In genomic region chr9:130478731-130479575, GRCh38 we compare ENCODE assay signal across 18 cellular contexts.
"Had no signal": no experiment of that assay in that cellular context is flagged by ENCODE, and none has a peak within 500 bp of the region (broad histone marks: within the 10 kb centered on the region; RNA-seq: fewer than 3 reads in every experiment).

No MANE protein-coding gene starts in this region.

- H3K27ac ChIP-seq: breast epithelium, gastroesophageal sphincter, lower lobe of right lung, pancreas, stomach, thoracic aorta had no signal

- H3K4me1 Mint-ChIP-seq: activated CD4-positive, alpha-beta T cell treated with anti-CD3 and anti-CD28 coated beads, Interleukin-2, amount 10 ng/mL, durations not matched to agents 24 days and 14 days had no signal

- H3K27ac Mint-ChIP-seq: activated CD4-positive, alpha-beta T cell treated with anti-CD3 and anti-CD28 coated beads, Interleukin-2, amount 10 ng/mL, durations not matched to agents 24 days and 14 days; activated CD8-positive, alpha-beta T cell treated with anti-CD3 and anti-CD28 coated beads, Interleukin-2, amount 10 ng/mL, durations not matched to agents 7 days and 5 days; activated T-cell treated with anti-CD3 and anti-CD28 coated beads, Interleukin-2, amount 50 U/mL, for 72 hours; dendritic cell treated with granulocyte-macrophage colony-stimulating factor and Interleukin-4, amounts not matched to agents 40 ng/mL and 50 ng/mL, for 4 days; mesothelial cell of epicardium; T-helper 2 cell treated with Interferon-gamma antibody and Interleukin-4, amounts not matched to agents 5 μg/mL and 100 μg/mL, for 36 hours had no signal

- H3K4me3 ChIP-seq: breast epithelium, gastroesophageal sphincter, lower lobe of right lung, pancreas, stomach, thoracic aorta had no signal

- ATAC-seq: activated CD8-positive, alpha-beta T cell treated with anti-CD3 and anti-CD28 coated beads, Interleukin-2, amount 10 ng/mL, durations not matched to agents 7 days and 5 days; activated T-cell treated with anti-CD3 and anti-CD28 coated beads, Interleukin-2, amount 50 U/mL, for 72 hours; gastroesophageal sphincter; left colon; lower lobe of right lung; pancreas had no signal

- H3K4me3 Mint-ChIP-seq: activated CD4-positive, alpha-beta T cell treated with anti-CD3 and anti-CD28 coated beads, Interleukin-2, amount 10 ng/mL, durations not matched to agents 24 days and 14 days; activated CD8-positive, alpha-beta T cell treated with anti-CD3 and anti-CD28 coated beads, Interleukin-2, amount 10 ng/mL, durations not matched to agents 7 days and 5 days; activated T-cell treated with anti-CD3 and anti-CD28 coated beads, Interleukin-2, amount 50 U/mL, for 72 hours; dendritic cell treated with granulocyte-macrophage colony-stimulating factor and Interleukin-4, amounts not matched to agents 40 ng/mL and 50 ng/mL, for 4 days; mesothelial cell of epicardium; T-helper 2 cell treated with Interferon-gamma antibody and Interleukin-4, amounts not matched to agents 5 μg/mL and 100 μg/mL, for 36 hours had no signal

- H3K4me1 ChIP-seq: breast epithelium, gastroesophageal sphincter, lower lobe of right lung, pancreas, stomach had no signal

- DNase-seq: activated CD4-positive, alpha-beta T cell treated with anti-CD3 and anti-CD28 coated beads, Interleukin-2, amount 10 ng/mL, durations not matched to agents 24 days and 14 days; activated CD4-positive, CD25-positive, alpha-beta regulatory T cell; activated CD8-positive, alpha-beta memory T cell treated with anti-CD3 and anti-CD28 coated beads, Interleukin-2, amount 50 U/mL, for 48 hours; activated CD8-positive, alpha-beta T cell treated with anti-CD3 and anti-CD28 coated beads, Interleukin-2, amount 10 ng/mL, durations not matched to agents 7 days and 5 days; activated gamma-delta T cell treated with Interleukin-2 at 50 U/mL for 16 hours; activated T-cell treated with anti-CD3 and anti-CD28 coated beads, Interleukin-2, amount 50 U/mL, for 72 hours; anterior cingulate cortex; left colon; lower lobe of right lung; stimulated activated CD4-positive, alpha-beta T cell treated with anti-CD3 and anti-CD28 coated beads, Interleukin-2, amount 100 ng/mL, for 24 hours; stomach had no signal

- H3K27me3 ChIP-seq: breast epithelium, gastroesophageal sphincter, pancreas, stomach had no signal

- H3K9me3 ChIP-seq: breast epithelium, gastroesophageal sphincter, lower lobe of right lung, pancreas, stomach, thoracic aorta had no signal

- H3K36me3 ChIP-seq: breast epithelium, pancreas had no signal

- H3K9me3 Mint-ChIP-seq: activated CD4-positive, alpha-beta T cell treated with anti-CD3 and anti-CD28 coated beads, Interleukin-2, amount 10 ng/mL, durations not matched to agents 24 days and 14 days; activated T-cell treated with anti-CD3 and anti-CD28 coated beads, Interleukin-2, amount 50 U/mL, for 72 hours; dendritic cell treated with granulocyte-macrophage colony-stimulating factor and Interleukin-4, amounts not matched to agents 40 ng/mL and 50 ng/mL, for 4 days; mesothelial cell of epicardium; T-helper 2 cell treated with Interferon-gamma antibody and Interleukin-4, amounts not matched to agents 5 μg/mL and 100 μg/mL, for 36 hours had no signal
